In the genomic region with DNA sequence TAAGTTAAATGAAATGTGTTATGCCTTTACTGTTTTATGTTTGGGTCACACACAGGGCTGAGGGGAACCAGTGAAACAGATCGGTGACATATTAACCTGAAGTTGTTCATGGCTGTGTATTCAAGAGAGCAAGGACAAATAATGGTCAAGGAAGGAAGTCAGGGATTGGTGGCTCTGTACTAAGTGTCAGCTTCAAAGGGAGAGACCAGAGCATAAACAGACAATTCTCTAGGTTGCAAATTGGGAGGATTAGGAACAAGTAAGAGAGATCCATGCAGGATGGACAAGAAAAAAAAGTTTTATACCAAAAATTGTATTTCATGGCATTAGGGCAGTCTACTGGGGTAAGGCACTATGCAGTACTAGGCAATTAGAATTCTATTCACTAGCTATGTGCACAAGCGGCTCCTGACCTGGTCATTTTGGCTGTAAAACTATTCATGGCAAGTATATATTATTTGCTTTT, we compare ENCODE assay signal across 28 cellular contexts.
"Had no signal": no experiment of that assay in that cellular context is flagged by ENCODE, and none has a peak within 500 bp of the region (broad histone marks: within the 10 kb centered on the region; RNA-seq: fewer than 3 reads in every experiment).

No MANE protein-coding gene starts in this region.

- H3K4me1 ChIP-seq: foreskin keratinocyte, testis, upper lobe of left lung had no signal

- H3K27me3 Mint-ChIP-seq: activated CD8-positive, alpha-beta memory T cell treated with anti-CD3 and anti-CD28 coated beads, Interleukin-2, amount 10 ng/mL, durations not matched to agents 7 days and 5 days; activated CD8-positive, alpha-beta T cell treated with anti-CD3 and anti-CD28 coated beads for 36 hours; activated naive CD4-positive, alpha-beta T cell treated with anti-CD3 and anti-CD28 coated beads, Interleukin-2, amount 50 U/mL, for 24 hours; dendritic cell treated with granulocyte-macrophage colony-stimulating factor and Interleukin-4, amounts not matched to agents 40 ng/mL and 50 ng/mL, for 4 days; T-helper 17 cell had no signal

- H3K27me3 ChIP-seq: brain microvascular endothelial cell, foreskin keratinocyte, neutrophil, ovary, testis, upper lobe of left lung had no signal

- H3K4me3 ChIP-seq: ovary, SK-N-MC, testis had no signal

- H3K27ac ChIP-seq: brain microvascular endothelial cell, foreskin keratinocyte, neutrophil, ovary, SK-N-MC, testis, upper lobe of left lung had no signal

- H3K4me1 Mint-ChIP-seq: activated CD8-positive, alpha-beta memory T cell treated with anti-CD3 and anti-CD28 coated beads, Interleukin-2, amount 10 ng/mL, durations not matched to agents 7 days and 5 days; activated naive CD4-positive, alpha-beta T cell treated with anti-CD3 and anti-CD28 coated beads, Interleukin-2, amount 50 U/mL, for 24 hours; immature natural killer cell; mesothelial cell of epicardium; natural killer cell; stimulated activated effector memory CD8-positive, alpha-beta T cell treated with anti-CD3 and anti-CD28 coated beads, Interleukin-12 subunit alpha, Interleukin-12 subunit beta, amount 100 ng/mL, for 72 hours; T-helper 17 cell had no signal

- ATAC-seq: activated CD8-positive, alpha-beta memory T cell treated with anti-CD3 and anti-CD28 coated beads, Interleukin-2, amount 10 ng/mL, durations not matched to agents 7 days and 5 days; activated CD8-positive, alpha-beta T cell treated with anti-CD3 and anti-CD28 coated beads for 36 hours; foreskin keratinocyte; natural killer cell; sciatic nerve; stimulated activated effector memory CD8-positive, alpha-beta T cell treated with anti-CD3 and anti-CD28 coated beads, Interleukin-12 subunit alpha, Interleukin-12 subunit beta, amount 100 ng/mL, for 72 hours; T-helper 17 cell had no signal

- H3K9me3 ChIP-seq: neutrophil, ovary, testis, upper lobe of left lung had no signal

- H3K36me3 ChIP-seq: brain microvascular endothelial cell, neutrophil, ovary, upper lobe of left lung had no signal

- H3K27ac Mint-ChIP-seq: activated CD8-positive, alpha-beta memory T cell treated with anti-CD3 and anti-CD28 coated beads, Interleukin-2, amount 10 ng/mL, durations not matched to agents 7 days and 5 days; activated CD8-positive, alpha-beta T cell treated with anti-CD3 and anti-CD28 coated beads for 36 hours; activated naive CD4-positive, alpha-beta T cell treated with anti-CD3 and anti-CD28 coated beads, Interleukin-2, amount 50 U/mL, for 24 hours; dendritic cell treated with granulocyte-macrophage colony-stimulating factor and Interleukin-4, amounts not matched to agents 40 ng/mL and 50 ng/mL, for 4 days; immature natural killer cell; mesothelial cell of epicardium; natural killer cell; stimulated activated effector memory CD8-positive, alpha-beta T cell treated with anti-CD3 and anti-CD28 coated beads, Interleukin-12 subunit alpha, Interleukin-12 subunit beta, amount 100 ng/mL, for 72 hours; T-helper 17 cell had no signal

- H3K4me3 Mint-ChIP-seq: activated CD8-positive, alpha-beta memory T cell treated with anti-CD3 and anti-CD28 coated beads, Interleukin-2, amount 10 ng/mL, durations not matched to agents 7 days and 5 days; activated CD8-positive, alpha-beta T cell treated with anti-CD3 and anti-CD28 coated beads for 36 hours; activated naive CD4-positive, alpha-beta T cell treated with anti-CD3 and anti-CD28 coated beads, Interleukin-2, amount 50 U/mL, for 24 hours; dendritic cell treated with granulocyte-macrophage colony-stimulating factor and Interleukin-4, amounts not matched to agents 40 ng/mL and 50 ng/mL, for 4 days; immature natural killer cell; mesothelial cell of epicardium; natural killer cell; stimulated activated effector memory CD8-positive, alpha-beta T cell treated with anti-CD3 and anti-CD28 coated beads, Interleukin-12 subunit alpha, Interleukin-12 subunit beta, amount 100 ng/mL, for 72 hours; T-helper 17 cell had no signal

- DNase-seq: activated CD4-positive, alpha-beta T cell treated with anti-CD3 and anti-CD28 coated beads for 48 hours; activated CD8-positive, alpha-beta memory T cell treated with anti-CD3 and anti-CD28 coated beads, Interleukin-2, amount 10 ng/mL, durations not matched to agents 7 days and 5 days; activated CD8-positive, alpha-beta T cell treated with anti-CD3 and anti-CD28 coated beads for 36 hours; activated gamma-delta T cell treated with Interleukin-2 at 50 U/mL for 16 hours; aorta; brain microvascular endothelial cell; caudate nucleus; effector CD4-positive, alpha-beta T cell; erythroblast; foreskin keratinocyte; immature natural killer cell; kidney glomerular epithelial cell; mammary epithelial cell; natural killer cell; ovary; small intestine; stimulated activated CD4-positive, alpha-beta T cell treated with anti-CD3 and anti-CD28 coated beads, Interleukin-2, amount 100 ng/mL, for 24 hours; SW 1271; T-helper 17 cell; testis; upper lobe of left lung had no signal

- H3K9me3 Mint-ChIP-seq: activated CD8-positive, alpha-beta T cell treated with anti-CD3 and anti-CD28 coated beads for 36 hours; activated naive CD4-positive, alpha-beta T cell treated with anti-CD3 and anti-CD28 coated beads, Interleukin-2, amount 50 U/mL, for 24 hours; mesothelial cell of epicardium had no signal

- H3K36me3 Mint-ChIP-seq: activated CD8-positive, alpha-beta memory T cell treated with anti-CD3 and anti-CD28 coated beads, Interleukin-2, amount 10 ng/mL, durations not matched to agents 7 days and 5 days; activated naive CD4-positive, alpha-beta T cell treated with anti-CD3 and anti-CD28 coated beads, Interleukin-2, amount 50 U/mL, for 24 hours; immature natural killer cell; mesothelial cell of epicardium; natural killer cell; stimulated activated effector memory CD8-positive, alpha-beta T cell treated with anti-CD3 and anti-CD28 coated beads, Interleukin-12 subunit alpha, Interleukin-12 subunit beta, amount 100 ng/mL, for 72 hours had no signal
